Comparison of ENCODE assay signal across 20 cellular contexts in genomic region chr2:71898375-71898774, GRCh38.
DNase-seq lines count a peak whose midpoint lies in the region; ATAC-seq, FAIRE-seq and TF ChIP-seq lines count a peak whose summit lies in the region.
"Had no signal": no experiment of that assay in that cellular context is flagged by ENCODE, and none has a peak within 500 bp of the region (broad histone marks: within the 10 kb centered on the region; RNA-seq: fewer than 3 reads in every experiment).

No MANE protein-coding gene starts in this region.

- H2AFZ ChIP-seq in astrocyte (ENCODE audit: low read depth, low read length) (no peak overlapping the region), neuronal stem cell (ENCODE audit: low read length) (no peak overlapping the region)
- H2AFZ ChIP-seq: GM23338 had no signal

- no peak for FAIRE-seq in astrocyte (lab: Jason Lieb, UNC)
- FAIRE-seq: A204.1, GM12892, GM18507, H54 had no signal

- no peak overlapping the region for H3K9ac ChIP-seq in astrocyte (ENCODE audit: low read length)
- H3K9ac ChIP-seq in endodermal cell (ENCODE audit: extremely low read depth, low read length, poor library complexity, severe bottlenecking), result no peak overlapping the region
- H3K9ac ChIP-seq in neuronal stem cell (ENCODE audit: low read depth, low read length, poor library complexity), result no peak overlapping the region

- H3K14ac ChIP-seq in neuronal stem cell (ENCODE audit: low read length), result no peak overlapping the region

- no peaks in the 10 kb centered on the region for H3K79me2 ChIP-seq in astrocyte (ENCODE audit: insufficient read depth, low read length)

- no peak for TF ChIP-seq CTCF in astrocyte (IDR thresholded peaks at IDR 0.05; ENCODE audit: insufficient read depth, low read depth, low read length)
- TF ChIP-seq CTCF in endodermal cell (conservative IDR thresholded peaks at IDR 0.05), result no peak

- H3K4me1 Mint-ChIP-seq in astrocyte (ENCODE audit: low read depth, unreplicated experiment) (no peaks in the 10 kb centered on the region), endodermal cell (peaks cover 6% of the 10 kb centered on the region)
- H3K4me1 Mint-ChIP-seq: CD14-positive monocyte, GM23338 had no signal

- H4K91ac ChIP-seq in neuronal stem cell (ENCODE audit: low read depth, low read length, poor library complexity), result no peak overlapping the region

- H3K4me1 ChIP-seq in astrocyte (ENCODE audit: insufficient read depth, low read length), result no peaks in the 10 kb centered on the region
- H3K4me1 ChIP-seq in endodermal cell (ENCODE audit: control insufficient read depth, insufficient read depth, low read length), result no peaks in the 10 kb centered on the region
- no peaks in the 10 kb centered on the region for H3K4me1 ChIP-seq in neuronal stem cell (ENCODE audit: control insufficient read depth in 2 of 2, insufficient read depth in 1 of 2, low read depth in 1 of 2, low read length in 2 of 2)
- peaks cover 16% of the 10 kb centered on the region for H3K4me1 ChIP-seq in SJCRH30

- no peak overlapping the region for H3K4me3 ChIP-seq in astrocyte (ENCODE audit: insufficient read depth, low read depth, low read length)
- H3K4me3 ChIP-seq in endodermal cell (ENCODE audit: low read length), result no peak overlapping the region
- H3K4me3 ChIP-seq in neuronal stem cell (ENCODE audit: low read length in 2 of 2), result no peak overlapping the region
- H3K4me3 ChIP-seq in SJCRH30, result no peak overlapping the region
- H3K4me3 ChIP-seq: GM23338 had no signal

- H2AK5ac ChIP-seq in neuronal stem cell (ENCODE audit: low read depth, low read length), result peak overlapping the region; percentile 31

- peaks cover 19% of the 10 kb centered on the region for H3K9me3 Mint-ChIP-seq in astrocyte (ENCODE audit: unreplicated experiment)
- H3K9me3 Mint-ChIP-seq in endodermal cell, result no peaks in the 10 kb centered on the region
- H3K9me3 Mint-ChIP-seq: CD4-positive, alpha-beta memory T cell; GM23338 had no signal

- H3K4me3 Mint-ChIP-seq in astrocyte (ENCODE audit: unreplicated experiment) (no peak overlapping the region), endodermal cell (no peak overlapping the region)
- H3K4me3 Mint-ChIP-seq: CD14-positive monocyte; CD4-positive, alpha-beta memory T cell; GM23338; HFFc6 had no signal

- no peak overlapping the region for H4K8ac ChIP-seq in neuronal stem cell (ENCODE audit: low read depth, low read length)

- peaks cover 2% of the 10 kb centered on the region for H3K27me3 ChIP-seq in astrocyte (ENCODE audit: insufficient read depth, low read length)
- peaks cover 6% of the 10 kb centered on the region for H3K27me3 ChIP-seq in endodermal cell (ENCODE audit: control insufficient read depth, insufficient read depth, low read length, poor library complexity, severe bottlenecking)
- no peaks in the 10 kb centered on the region for H3K27me3 ChIP-seq in neuronal stem cell (ENCODE audit: control insufficient read depth in 3 of 3, insufficient read depth in 3 of 3, low read depth in 1 of 3, low read length in 3 of 3)
- H3K27me3 ChIP-seq in SJCRH30, result no peaks in the 10 kb centered on the region

- H2BK120ac ChIP-seq in neuronal stem cell (ENCODE audit: low read depth, low read length), result no peak overlapping the region

- peaks cover 59% of the 10 kb centered on the region for H3K27me3 Mint-ChIP-seq in astrocyte (ENCODE audit: low read depth, unreplicated experiment)
- peaks cover 10% of the 10 kb centered on the region for H3K27me3 Mint-ChIP-seq in endodermal cell (ENCODE audit: insufficient read depth)

- peak overlapping the region; percentile 19 for H3K18ac ChIP-seq in neuronal stem cell (ENCODE audit: low read length)

- DNase-seq in astrocyte (ENCODE audit: low read depth) (no peak), endodermal cell (peak; percentile 24), neuronal stem cell (ENCODE audit: low spot score) (no peak), SJCRH30 (no peak), GM19240 (ENCODE audit: insufficient read length, low spot score) (no peak)
- DNase-seq in stimulated activated CD8-positive, alpha-beta memory T cell treated with anti-CD3 and anti-CD28 coated beads, Interleukin-4, amount 100 ng/mL, for 48 hours, result peak; percentile 2
- DNase-seq: ACHN; CD4-positive, alpha-beta memory T cell; DMS153; DMS79; GDM1; HFFc6 had no signal

- H2BK12ac ChIP-seq in neuronal stem cell (ENCODE audit: low read length), result no peak overlapping the region

- peak overlapping the region; percentile 5 for H3K27ac Mint-ChIP-seq in astrocyte (ENCODE audit: unreplicated experiment)
- H3K27ac Mint-ChIP-seq in endodermal cell, result no peak overlapping the region
- H3K27ac Mint-ChIP-seq: CD4-positive, alpha-beta memory T cell; GM23338; HFFc6 had no signal

- no peak for ATAC-seq in HG02981 (IDR thresholded peaks at IDR 0.05; ENCODE audit: unreplicated experiment)
- ATAC-seq: HCT116 had no signal

- no peak overlapping the region for H3K4ac ChIP-seq in neuronal stem cell (ENCODE audit: low read length)

- H3K9me3 ChIP-seq in astrocyte (ENCODE audit: insufficient read depth, low read depth, low read length) (peaks cover 6% of the 10 kb centered on the region), endodermal cell (ENCODE audit: control insufficient read depth, low read length) (no peaks in the 10 kb centered on the region), neuronal stem cell (replicated peaks in 1 of 2; ENCODE audit: control insufficient read depth in 2 of 2, insufficient read depth in 1 of 2, low read depth in 1 of 2, low read length in 2 of 2) (no peaks in the 10 kb centered on the region), SJCRH30 (replicated peaks) (no peaks in the 10 kb centered on the region)

- no peaks in the 10 kb centered on the region for H3K79me1 ChIP-seq in neuronal stem cell (ENCODE audit: low read depth, low read length)

- no peak overlapping the region for H2BK5ac ChIP-seq in neuronal stem cell (ENCODE audit: low read length)

- H4K20me1 ChIP-seq in astrocyte (ENCODE audit: insufficient read depth, low read length), result no peaks in the 10 kb centered on the region

- H3K36me3 Mint-ChIP-seq in astrocyte (ENCODE audit: low read depth, unreplicated experiment), result peaks cover 1% of the 10 kb centered on the region
- no peaks in the 10 kb centered on the region for H3K36me3 Mint-ChIP-seq in endodermal cell (ENCODE audit: low read depth)
- H3K36me3 Mint-ChIP-seq: CD14-positive monocyte; CD4-positive, alpha-beta memory T cell had no signal

- H3K36me3 ChIP-seq in astrocyte (ENCODE audit: insufficient read depth, low read length), result no peaks in the 10 kb centered on the region
- no peaks in the 10 kb centered on the region for H3K36me3 ChIP-seq in endodermal cell (ENCODE audit: control insufficient read depth, insufficient read depth, low read length)
- H3K36me3 ChIP-seq in neuronal stem cell (replicated peaks in 1 of 2; ENCODE audit: control insufficient read depth in 2 of 2, insufficient read depth in 2 of 2, low read length in 2 of 2), result no peaks in the 10 kb centered on the region
- no peaks in the 10 kb centered on the region for H3K36me3 ChIP-seq in SJCRH30

- WGBS in endodermal cell (ENCODE audit: insufficient coverage in 1 of 2, insufficient read length in 1 of 2), 2 experiments, result 93 to 97% methylated on average over 7 to 9 of the region's 9 CpGs
- no CpG with 5 or more reads among the region's 9 CpGs for WGBS in neuronal stem cell (ENCODE audit: extremely low coverage in 2 of 2, insufficient read length in 2 of 2, insufficient replicate concordance in 1 of 2), 2 donors

- H2BK15ac ChIP-seq in neuronal stem cell (ENCODE audit: low read length), result no peak overlapping the region

- no peak overlapping the region for H3K4me2 ChIP-seq in astrocyte (ENCODE audit: low read length)
- H3K4me2 ChIP-seq in neuronal stem cell (ENCODE audit: insufficient read depth, low read length, poor library complexity, severe bottlenecking), result no peak overlapping the region
- H3K4me2 ChIP-seq: GM23338 had no signal

- no peak overlapping the region for H3K27ac ChIP-seq in astrocyte (ENCODE audit: low read depth, low read length)
- no peak overlapping the region for H3K27ac ChIP-seq in endodermal cell (ENCODE audit: low read depth, low read length)
- H3K27ac ChIP-seq in neuronal stem cell (replicated peaks; ENCODE audit: low read length), result no peak overlapping the region
- no peak overlapping the region for H3K27ac ChIP-seq in SJCRH30

- no peak overlapping the region for H3K23ac ChIP-seq in neuronal stem cell (ENCODE audit: low read depth, low read length, poor library complexity)

Comparison
In these comparisons a context has a peak if more than half of its experiments do, and no peak if none do; other contexts are left out.
1. DNase-seq: peak in endodermal cell (single experiment) and stimulated activated CD8-positive, alpha-beta memory T cell treated with anti-CD3 and anti-CD28 coated beads, Interleukin-4, amount 100 ng/mL, for 48 hours (single experiment); none in astrocyte (single experiment), neuronal stem cell (single experiment), SJCRH30 (0 of 2) and GM19240 (single experiment).